Comparison of ENCODE assay signal across 17 cellular contexts in the genomic region with DNA sequence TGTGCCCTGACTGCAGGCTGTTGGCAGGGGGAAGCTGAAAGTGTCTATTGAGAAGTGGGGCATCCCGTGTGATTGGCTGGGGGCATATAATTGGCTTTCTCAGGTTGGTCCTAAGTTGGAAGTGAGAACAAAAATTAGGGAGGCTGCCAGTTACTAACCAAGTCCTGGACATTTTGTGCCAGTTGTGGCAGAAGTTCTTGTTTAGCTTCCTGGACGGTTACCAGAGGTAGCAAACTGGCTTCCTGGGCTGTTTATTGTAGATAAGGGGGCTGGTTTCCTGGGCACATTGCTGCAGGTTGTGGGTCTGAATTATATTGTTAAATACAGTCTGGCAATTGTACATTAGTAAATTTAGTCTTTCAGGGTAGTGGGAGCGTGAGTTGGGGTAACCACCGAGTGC.
"Had no signal": no experiment of that assay in that cellular context is flagged by ENCODE, and none has a peak within 500 bp of the region (broad histone marks: within the 10 kb centered on the region; RNA-seq: fewer than 3 reads in every experiment).

No MANE protein-coding gene starts in this region.

- H3K4me1 ChIP-seq: colonic mucosa, psoas muscle had no signal

- H3K27me3 ChIP-seq: colonic mucosa, hepatocyte had no signal

- H3K4me3 ChIP-seq: colonic mucosa, hepatocyte, psoas muscle had no signal

- H3K9ac ChIP-seq: parathyroid adenoma had no signal

- H3K27ac ChIP-seq: colonic mucosa, hepatocyte, parathyroid adenoma, psoas muscle had no signal

- H3K36me3 ChIP-seq: colonic mucosa had no signal

- H2AFZ ChIP-seq: hepatocyte, parathyroid adenoma had no signal

- DNase-seq: colonic mucosa; dermis blood vessel endothelial cell; endodermal cell; erythroblast; foreskin melanocyte; head of caudate nucleus; left colon; naive thymus-derived CD4-positive, alpha-beta T cell; nephron progenitor cell; psoas muscle; retina; stimulated activated CD4-positive, alpha-beta T cell treated with anti-CD3 and anti-CD28 coated beads, Interleukin-2, amount 100 ng/mL, for 24 hours; stimulated activated CD4-positive, alpha-beta T cell treated with anti-CD3 and anti-CD28 coated beads, Interleukin-4, amount 100 ng/mL, for 4 hours; stimulated activated naive B cell treated with anti-CD40 and anti-IgM and Interleukin-4, amounts not matched to agents 10 μg/mL and 1 μg/mL and 100 μg/mL, for 72 hours; trophoblast cell had no signal

- H3K9me3 ChIP-seq: colonic mucosa, psoas muscle had no signal

- H3K4me2 ChIP-seq: hepatocyte had no signal

- H3K79me2 ChIP-seq: hepatocyte, parathyroid adenoma had no signal
